Comparison of ENCODE assay signal across 22 cellular contexts in genomic region chr2:107698861-107699260, GRCh38.
DNase-seq lines count a peak whose midpoint lies in the region; ATAC-seq and TF ChIP-seq lines count a peak whose summit lies in the region.
"Had no signal": no experiment of that assay in that cellular context is flagged by ENCODE, and none has a peak within 500 bp of the region (broad histone marks: within the 10 kb centered on the region; RNA-seq: fewer than 3 reads in every experiment).

No MANE protein-coding gene starts in this region.

- ATAC-seq in GM23338, result no peak
- ATAC-seq in activated T-helper 17 cell treated with anti-CD3 and anti-CD28 coated beads, Interleukin-2, amount 50 U/mL, for 72 hours (replicated peaks), result peak; percentile 9
- ATAC-seq in GM19397 (IDR thresholded peaks at IDR 0.05; ENCODE audit: unreplicated experiment), result no peak
- ATAC-seq: A549 had no signal

- H3K36me3 Mint-ChIP-seq in GM23338 (ENCODE audit: low read depth) (no peaks in the 10 kb centered on the region), mesothelial cell of epicardium (no peaks in the 10 kb centered on the region)
- no peaks in the 10 kb centered on the region for H3K36me3 Mint-ChIP-seq in activated T-helper 17 cell treated with anti-CD3 and anti-CD28 coated beads, Interleukin-2, amount 50 U/mL, for 72 hours (ENCODE audit: low read depth)
- no peaks in the 10 kb centered on the region for H3K36me3 Mint-ChIP-seq in activated T-cell treated with anti-CD3 and anti-CD28 coated beads, Interleukin-2, amount 50 U/mL, for 24 hours (ENCODE audit: low read depth)
- H3K36me3 Mint-ChIP-seq: CD14-positive monocyte; CD8-positive, alpha-beta memory T cell had no signal

- no peak overlapping the region for H3K4me3 ChIP-seq in GM23338
- no peak overlapping the region for H3K4me3 ChIP-seq in brain microvascular endothelial cell (ENCODE audit: low read depth, low read length)
- H3K4me3 ChIP-seq: A549; BLaER1 treated with 17β-estradiol and CSF1 and Interleukin-3, amounts not matched to agents 10 nM and 100 nM had no signal

- no peaks in the 10 kb centered on the region for H3K9me2 ChIP-seq in GM23338 (ENCODE audit: insufficient read depth)

- H3F3A ChIP-seq in GM23338 (replicated peaks; ENCODE audit: low read depth), result no peaks in the 10 kb centered on the region

- H3K9me3 Mint-ChIP-seq in GM23338 (peaks cover 4% of the 10 kb centered on the region; the same call in 1 of the 3 replicates), mesothelial cell of epicardium (no peaks in the 10 kb centered on the region)
- no peaks in the 10 kb centered on the region for H3K9me3 Mint-ChIP-seq in activated T-helper 17 cell treated with anti-CD3 and anti-CD28 coated beads, Interleukin-2, amount 50 U/mL, for 72 hours
- H3K9me3 Mint-ChIP-seq in activated T-cell treated with anti-CD3 and anti-CD28 coated beads, Interleukin-2, amount 50 U/mL, for 24 hours, result no peaks in the 10 kb centered on the region
- H3K9me3 Mint-ChIP-seq: CD4-positive, alpha-beta T cell had no signal

- H3K27me3 Mint-ChIP-seq in GM23338 (ENCODE audit: insufficient read depth, low read depth, poor library complexity), result no peaks in the 10 kb centered on the region
- no peaks in the 10 kb centered on the region for H3K27me3 Mint-ChIP-seq in activated T-helper 17 cell treated with anti-CD3 and anti-CD28 coated beads, Interleukin-2, amount 50 U/mL, for 72 hours
- H3K27me3 Mint-ChIP-seq in mesothelial cell of epicardium (ENCODE audit: low read depth), result no peaks in the 10 kb centered on the region
- H3K27me3 Mint-ChIP-seq in activated T-cell treated with anti-CD3 and anti-CD28 coated beads, Interleukin-2, amount 50 U/mL, for 24 hours, result no peaks in the 10 kb centered on the region
- H3K27me3 Mint-ChIP-seq: CD4-positive, alpha-beta T cell; CD8-positive, alpha-beta memory T cell had no signal

- H3K27me3 ChIP-seq in GM23338 (ENCODE audit: insufficient read depth), result no peaks in the 10 kb centered on the region
- H3K27me3 ChIP-seq in brain microvascular endothelial cell (replicated peaks), result no peaks in the 10 kb centered on the region
- H3K27me3 ChIP-seq: BE2C; BLaER1 treated with 17β-estradiol and CSF1 and Interleukin-3, amounts not matched to agents 10 nM and 100 nM had no signal

- 0 out of 2 replicates have a peak overlapping the region, but pooled peaks have one; percentile 18 for H3K4me2 ChIP-seq in GM23338
- H3K4me2 ChIP-seq: A549; BLaER1 treated with 17β-estradiol and CSF1 and Interleukin-3, amounts not matched to agents 10 nM and 100 nM had no signal

- H4K20me1 ChIP-seq in GM23338 (replicated peaks; ENCODE audit: insufficient read depth), result no peaks in the 10 kb centered on the region
- H4K20me1 ChIP-seq: BLaER1 treated with 17β-estradiol and CSF1 and Interleukin-3, amounts not matched to agents 10 nM and 100 nM had no signal

- H3K27ac Mint-ChIP-seq in GM23338, result no peak overlapping the region
- no peak overlapping the region for H3K27ac Mint-ChIP-seq in activated T-helper 17 cell treated with anti-CD3 and anti-CD28 coated beads, Interleukin-2, amount 50 U/mL, for 72 hours
- no peak overlapping the region for H3K27ac Mint-ChIP-seq in mesothelial cell of epicardium
- H3K27ac Mint-ChIP-seq in activated T-cell treated with anti-CD3 and anti-CD28 coated beads, Interleukin-2, amount 50 U/mL, for 24 hours, result no peak overlapping the region
- H3K27ac Mint-ChIP-seq: CD14-positive monocyte; CD4-positive, alpha-beta T cell; CD8-positive, alpha-beta memory T cell had no signal

- no peak for DNase-seq in GM23338 (ENCODE audit: low spot score)
- DNase-seq in brain microvascular endothelial cell, result peak; percentile 7
- DNase-seq in smooth muscle cell of the brain vasculature (ENCODE audit: low read depth, low spot score), result peak; percentile 60
- no peak for DNase-seq in mesothelial cell of epicardium (ENCODE audit: low spot score in 2 of 2, unreplicated experiment in 2 of 2)
- DNase-seq in activated T-cell treated with anti-CD3 and anti-CD28 coated beads, Interleukin-2, amount 50 U/mL, for 24 hours, result no peak
- DNase-seq: 8988T; ACHN; AML-193; BE2C; CD4-positive, alpha-beta T cell; CD8-positive, alpha-beta memory T cell; DMS 273 treated with DMSO at 0.1 percent for 48 hours; DMS53; DMS79 treated with DMSO at 0.1 percent for 48 hours; GF-D8; H7; HCEC 1CT had no signal

- in situ Hi-C loops in brain microvascular endothelial cell (cut with HindIII; ENCODE audit: low pct_ligation_motif_present, low sequenced_read_pairs), result no loop called here

- H3K4me3 Mint-ChIP-seq in GM23338 (no peak overlapping the region), mesothelial cell of epicardium (no peak overlapping the region)
- H3K4me3 Mint-ChIP-seq in activated T-helper 17 cell treated with anti-CD3 and anti-CD28 coated beads, Interleukin-2, amount 50 U/mL, for 72 hours, result no peak overlapping the region
- H3K4me3 Mint-ChIP-seq in activated T-cell treated with anti-CD3 and anti-CD28 coated beads, Interleukin-2, amount 50 U/mL, for 24 hours, result no peak overlapping the region
- H3K4me3 Mint-ChIP-seq: CD14-positive monocyte; CD4-positive, alpha-beta T cell; CD8-positive, alpha-beta memory T cell had no signal

- peaks cover 45% of the 10 kb centered on the region for H3K4me1 ChIP-seq in GM23338 (ENCODE audit: insufficient read depth)
- H3K4me1 ChIP-seq: A549; BE2C; BLaER1 treated with 17β-estradiol and CSF1 and Interleukin-3, amounts not matched to agents 10 nM and 100 nM had no signal

- H3K79me2 ChIP-seq in GM23338 (replicated peaks; ENCODE audit: insufficient read depth), result no peaks in the 10 kb centered on the region

- no peaks in the 10 kb centered on the region for H3K36me3 ChIP-seq in GM23338 (ENCODE audit: insufficient read depth)
- no peaks in the 10 kb centered on the region for H3K36me3 ChIP-seq in brain microvascular endothelial cell (replicated peaks)
- H3K36me3 ChIP-seq: BE2C; BLaER1 treated with 17β-estradiol and CSF1 and Interleukin-3, amounts not matched to agents 10 nM and 100 nM had no signal

- TF ChIP-seq CTCF in GM23338 (conservative IDR thresholded peaks at IDR 0.05; ENCODE audit: low read depth in 2 of 2) (no peak), brain microvascular endothelial cell (IDR thresholded peaks at IDR 0.05; ENCODE audit: low read depth, low read length, missing control alignments) (no peak), mesothelial cell of epicardium (IDR thresholded peaks at IDR 0.05; ENCODE audit: unreplicated experiment) (no peak)

- peaks cover 37% of the 10 kb centered on the region for H3K4me1 Mint-ChIP-seq in GM23338
- no peaks in the 10 kb centered on the region for H3K4me1 Mint-ChIP-seq in activated T-helper 17 cell treated with anti-CD3 and anti-CD28 coated beads, Interleukin-2, amount 50 U/mL, for 72 hours
- H3K4me1 Mint-ChIP-seq in mesothelial cell of epicardium, result peaks cover 5% of the 10 kb centered on the region
- H3K4me1 Mint-ChIP-seq in activated T-cell treated with anti-CD3 and anti-CD28 coated beads, Interleukin-2, amount 50 U/mL, for 24 hours (ENCODE audit: low read depth), result no peaks in the 10 kb centered on the region
- H3K4me1 Mint-ChIP-seq: CD14-positive monocyte; CD8-positive, alpha-beta memory T cell had no signal

- H2AFZ ChIP-seq in GM23338, result no peak overlapping the region

- H3K27ac ChIP-seq in GM23338 (ENCODE audit: low read depth) (no peak overlapping the region), brain microvascular endothelial cell (no peak overlapping the region)
- H3K27ac ChIP-seq: A549; BLaER1 treated with 17β-estradiol and CSF1 and Interleukin-3, amounts not matched to agents 10 nM and 100 nM had no signal

Comparison
In these comparisons a context has a peak if more than half of its experiments do, and no peak if none do; other contexts are left out.
1. DNase-seq: peak in brain microvascular endothelial cell (single experiment) and smooth muscle cell of the brain vasculature (single experiment); none in GM23338 (single experiment), mesothelial cell of epicardium (0 of 2) and activated T-cell treated with anti-CD3 and anti-CD28 coated beads, Interleukin-2, amount 50 U/mL, for 24 hours (single experiment).